18 cellular contexts compared by ENCODE assay signal in genomic region chr12:76948895-76949294, GRCh38.
DNase-seq lines count a peak whose midpoint lies in the region; ATAC-seq and TF ChIP-seq lines count a peak whose summit lies in the region.
"Had no signal": no experiment of that assay in that cellular context is flagged by ENCODE, and none has a peak within 500 bp of the region (broad histone marks: within the 10 kb centered on the region; RNA-seq: fewer than 3 reads in every experiment).

No MANE protein-coding gene starts in this region.

- H3K36me3 Mint-ChIP-seq in activated T-helper 1 cell treated with anti-CD3 and anti-CD28 coated beads, Interleukin-12 subunit alpha, Interleukin-12 subunit beta, Interleukin-2, Interleukin-4 antibody, amounts not matched to agents 30 ng/mL and 10 ng/mL and 1 ng/mL, durations not matched to agents 14 hours and 24 hours and 36 hours (ENCODE audit: low read depth): no peaks in the 10 kb centered on the region
- H3K36me3 Mint-ChIP-seq in activated T-helper 17 cell treated with anti-CD3 and anti-CD28 coated beads, Interleukin-2, amount 50 U/mL, for 72 hours (ENCODE audit: low read depth): no peaks in the 10 kb centered on the region
- H3K36me3 Mint-ChIP-seq: CD4-positive, CD25-positive, alpha-beta regulatory T cell; CD8-positive, alpha-beta T cell had no signal

- no peaks in the 10 kb centered on the region for H3K4me1 Mint-ChIP-seq in activated T-helper 1 cell treated with anti-CD3 and anti-CD28 coated beads, Interleukin-12 subunit alpha, Interleukin-12 subunit beta, Interleukin-2, Interleukin-4 antibody, amounts not matched to agents 30 ng/mL and 10 ng/mL and 1 ng/mL, durations not matched to agents 14 hours and 24 hours and 36 hours (ENCODE audit: low read depth)
- no peaks in the 10 kb centered on the region for H3K4me1 Mint-ChIP-seq in activated T-helper 17 cell treated with anti-CD3 and anti-CD28 coated beads, Interleukin-2, amount 50 U/mL, for 72 hours
- H3K4me1 Mint-ChIP-seq: B cell; CD4-positive, CD25-positive, alpha-beta regulatory T cell had no signal

- no peak for ATAC-seq in SK-N-SH treated with all-trans-retinoic acid at 6 μM for 48 hours
- ATAC-seq in activated T-helper 17 cell treated with anti-CD3 and anti-CD28 coated beads, Interleukin-2, amount 50 U/mL, for 72 hours (replicated peaks): no peak
- ATAC-seq in GM21576 (IDR thresholded peaks at IDR 0.05; ENCODE audit: unreplicated experiment): no peak
- ATAC-seq: CD8-positive, alpha-beta T cell had no signal

- H2AFZ ChIP-seq in ACC112 (ENCODE audit: low read length, unreplicated experiment): peak overlapping the region; percentile 21

- H3K27ac ChIP-seq in ACC112 (ENCODE audit: low read depth, low read length): no peak overlapping the region
- H3K27ac ChIP-seq: BLaER1, C4-2B had no signal

- intact Hi-C loops in activated T-helper 1 cell treated with anti-CD3 and anti-CD28 coated beads, Interleukin-12 subunit alpha, Interleukin-12 subunit beta, Interleukin-2, Interleukin-4 antibody, amounts not matched to agents 30 ng/mL and 10 ng/mL and 1 ng/mL, durations not matched to agents 14 hours and 24 hours and 36 hours (cut with micrococcal nuclease): no loop called here

- no peaks in the 10 kb centered on the region for H3K79me2 ChIP-seq in ACC112 (ENCODE audit: control insufficient read depth, insufficient read depth, low read length, unreplicated experiment)

- peak; percentile 46 for DNase-seq in NCI-H69 (lab: John Stamatoyannopoulos, UW)
- DNase-seq in activated T-helper 1 cell treated with anti-CD3 and anti-CD28 coated beads, Interleukin-12 subunit alpha, Interleukin-12 subunit beta, Interleukin-2, Interleukin-4 antibody, amounts not matched to agents 30 ng/mL and 10 ng/mL and 1 ng/mL, durations not matched to agents 14 hours and 24 hours and 36 hours (ENCODE audit: low spot score): no peak
- DNase-seq: Caco-2; CD4-positive, CD25-positive, alpha-beta regulatory T cell; CD8-positive, alpha-beta T cell; DMS53; DMS79 treated with DMSO at 0.1 percent for 48 hours; GF-D8; GOT3; HFFc6 had no signal

- H3K4me1 ChIP-seq in ACC112 (ENCODE audit: control insufficient read depth, insufficient read depth, low read length, unreplicated experiment): no peaks in the 10 kb centered on the region
- H3K4me1 ChIP-seq: BLaER1, Caco-2, HAP-1 had no signal

- no peaks in the 10 kb centered on the region for H3K9me3 Mint-ChIP-seq in activated T-helper 1 cell treated with anti-CD3 and anti-CD28 coated beads, Interleukin-12 subunit alpha, Interleukin-12 subunit beta, Interleukin-2, Interleukin-4 antibody, amounts not matched to agents 30 ng/mL and 10 ng/mL and 1 ng/mL, durations not matched to agents 14 hours and 24 hours and 36 hours
- H3K9me3 Mint-ChIP-seq in activated T-helper 17 cell treated with anti-CD3 and anti-CD28 coated beads, Interleukin-2, amount 50 U/mL, for 72 hours: no peaks in the 10 kb centered on the region
- H3K9me3 Mint-ChIP-seq: CD4-positive, CD25-positive, alpha-beta regulatory T cell; CD8-positive, alpha-beta T cell; HFFc6 had no signal

- peaks cover 8% of the 10 kb centered on the region for H3K27me3 Mint-ChIP-seq in activated T-helper 1 cell treated with anti-CD3 and anti-CD28 coated beads, Interleukin-12 subunit alpha, Interleukin-12 subunit beta, Interleukin-2, Interleukin-4 antibody, amounts not matched to agents 30 ng/mL and 10 ng/mL and 1 ng/mL, durations not matched to agents 14 hours and 24 hours and 36 hours (ENCODE audit: insufficient read depth)
- peaks cover 20% of the 10 kb centered on the region for H3K27me3 Mint-ChIP-seq in activated T-helper 17 cell treated with anti-CD3 and anti-CD28 coated beads, Interleukin-2, amount 50 U/mL, for 72 hours

- H3K36me3 ChIP-seq in ACC112 (ENCODE audit: insufficient read depth, low read length): no peaks in the 10 kb centered on the region
- H3K36me3 ChIP-seq: BLaER1, HAP-1 had no signal

- no peak overlapping the region for H3K4me3 ChIP-seq in ACC112 (ENCODE audit: low read depth, low read length)
- H3K4me3 ChIP-seq: BLaER1, HAP-1 had no signal

- no peak overlapping the region for H3K27ac Mint-ChIP-seq in activated T-helper 1 cell treated with anti-CD3 and anti-CD28 coated beads, Interleukin-12 subunit alpha, Interleukin-12 subunit beta, Interleukin-2, Interleukin-4 antibody, amounts not matched to agents 30 ng/mL and 10 ng/mL and 1 ng/mL, durations not matched to agents 14 hours and 24 hours and 36 hours
- H3K27ac Mint-ChIP-seq in activated T-helper 17 cell treated with anti-CD3 and anti-CD28 coated beads, Interleukin-2, amount 50 U/mL, for 72 hours: no peak overlapping the region
- H3K27ac Mint-ChIP-seq: B cell; CD4-positive, CD25-positive, alpha-beta regulatory T cell; CD8-positive, alpha-beta T cell; HFFc6 had no signal

- H3K4me3 Mint-ChIP-seq in activated T-helper 1 cell treated with anti-CD3 and anti-CD28 coated beads, Interleukin-12 subunit alpha, Interleukin-12 subunit beta, Interleukin-2, Interleukin-4 antibody, amounts not matched to agents 30 ng/mL and 10 ng/mL and 1 ng/mL, durations not matched to agents 14 hours and 24 hours and 36 hours: no peak overlapping the region
- no peak overlapping the region for H3K4me3 Mint-ChIP-seq in activated T-helper 17 cell treated with anti-CD3 and anti-CD28 coated beads, Interleukin-2, amount 50 U/mL, for 72 hours
- H3K4me3 Mint-ChIP-seq: B cell; CD4-positive, CD25-positive, alpha-beta regulatory T cell; CD8-positive, alpha-beta T cell; HFFc6 had no signal

- H3K27me3 ChIP-seq in ACC112 (ENCODE audit: insufficient read depth, low read length): no peaks in the 10 kb centered on the region
- H3K27me3 ChIP-seq: BLaER1 had no signal

TF ChIP-seq in SK-N-SH treated with all-trans-retinoic acid at 6 μM for 48 hours, 23 proteins besides CTCF, POLR2A, EP300 and RAD21:
- TF ChIP-seq ISL1 (CRISPR knock-in tag; IDR thresholded peaks at IDR 0.05) (peak; percentile 23; the same call in 1 of the 2 replicates), GLIS3 (CRISPR knock-in tag; IDR thresholded peaks at IDR 0.05) (no peak)
